7 cellular contexts compared by ENCODE assay signal in genomic region chr15:52963865-52964264, GRCh38.
"Had no signal": no experiment of that assay in that cellular context is flagged by ENCODE, and none has a peak within 500 bp of the region (broad histone marks: within the 10 kb centered on the region; RNA-seq: fewer than 3 reads in every experiment).

No MANE protein-coding gene starts in this region.

- H2AFZ ChIP-seq: GM23248 had no signal

- H3K4me3 ChIP-seq: GM23248 had no signal

- H3K27ac ChIP-seq: GM23248 had no signal

- FAIRE-seq: H54, HTR-8/SVneo had no signal

- DNase-seq: GM23248, GOT3, H9, HCEC 1CT, KBM-7 had no signal

- H3K9ac ChIP-seq: GM23248 had no signal
